12 cellular contexts compared by ENCODE assay signal in genomic region chr2:28233070-28233718, GRCh38.
A peak's percentile ranks its signal among the peaks of the same experiment; 100 is the strongest.
DNase-seq lines count a peak whose midpoint lies in the region; ATAC-seq and TF ChIP-seq lines count a peak whose summit lies in the region.
"Had no signal": no experiment of that assay in that cellular context is flagged by ENCODE, and none has a peak within 500 bp of the region (broad histone marks: within the 10 kb centered on the region; RNA-seq: fewer than 3 reads in every experiment).

No MANE protein-coding gene starts in this region.

- H3K4me3 ChIP-seq in SK-N-MC (0 out of 2 replicates have a peak overlapping the region, but pooled peaks have one; percentile 22), thyroid gland (replicated peaks in 1 of 3) (no peak overlapping the region)
- H3K4me3 ChIP-seq: PC-9 had no signal

- no peak for ATAC-seq in GM19328 (IDR thresholded peaks at IDR 0.05; ENCODE audit: unreplicated experiment)

- WGBS in thyroid gland, 2 donors, result 48 to 64% methylated on average over 7 of the region's 7 CpGs

- H3K36me3 ChIP-seq in SK-N-MC (ENCODE audit: insufficient read depth, low read length), result no peaks in the 10 kb centered on the region
- no peaks in the 10 kb centered on the region for H3K36me3 ChIP-seq in thyroid gland

- intact Hi-C loops in thyroid gland (cut with DNase I), result no loop called here

- H3K4me1 ChIP-seq in thyroid gland, result no peaks in the 10 kb centered on the region

- H3K27me3 ChIP-seq in thyroid gland, result no peaks in the 10 kb centered on the region

- H3K9me3 ChIP-seq in SK-N-MC (ENCODE audit: low read depth, low read length), result no peaks in the 10 kb centered on the region
- H3K9me3 ChIP-seq in thyroid gland, result no peaks in the 10 kb centered on the region

- no peak for TF ChIP-seq CTCF in thyroid gland (IDR thresholded peaks at IDR 0.05)

- no peak overlapping the region for H3K9ac ChIP-seq in SK-N-MC (ENCODE audit: insufficient read length)

- peak; percentile 82 for DNase-seq in Daoy (ENCODE audit: low read depth)
- no peak for DNase-seq in SK-N-MC (ENCODE audit: low read depth, low spot score)
- peak; percentile 69 for DNase-seq in left kidney (ENCODE audit: low read depth, low spot score)
- DNase-seq in thyroid gland, result peak; percentile 18
- no peak for DNase-seq in SHP77 (lab: John Stamatoyannopoulos, UW)
- DNase-seq in midbrain (lab: John Stamatoyannopoulos, UW), result no peak
- DNase-seq: activated T-cell treated with anti-CD3 and anti-CD28 coated beads, Interleukin-2, amount 50 U/mL, for 48 hours; GF-D8; hippocampal formation; NCI-H1048; PC-9 had no signal

- H3K27ac ChIP-seq in SK-N-MC, result peak overlapping the region; percentile 39; the same call in 1 of the 2 replicates
- H3K27ac ChIP-seq in thyroid gland, result no peak overlapping the region
- H3K27ac ChIP-seq: PC-9 had no signal

- no peak for TF ChIP-seq POLR2A in thyroid gland (IDR thresholded peaks at IDR 0.05)

Comparison
In these comparisons a context has a peak if more than half of its experiments do, and no peak if none do; other contexts are left out.
1. DNase-seq: peak in Daoy (single experiment), left kidney (single experiment) and thyroid gland (2 of 2); none in SK-N-MC (single experiment), SHP77 (0 of 2) and midbrain (single experiment).